23 cellular contexts compared by ENCODE assay signal in the genomic region with DNA sequence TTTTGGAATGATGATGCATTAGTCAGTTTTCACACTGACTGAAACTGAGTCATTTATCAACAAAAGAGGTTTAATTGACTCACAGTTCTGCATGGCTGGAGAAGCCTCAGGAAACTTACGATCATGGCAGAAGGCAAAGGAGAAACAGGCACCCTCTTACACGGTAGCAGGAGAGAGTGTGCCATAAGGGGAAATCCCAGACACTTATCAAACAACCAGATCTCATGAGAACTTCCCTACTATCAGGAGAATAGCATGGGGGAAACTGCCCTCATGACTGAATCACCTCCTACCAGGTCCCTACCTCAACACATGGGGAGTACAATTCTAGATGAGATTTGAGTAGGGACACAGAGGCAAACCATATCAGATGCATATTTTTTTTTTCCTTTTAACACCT.
"Had no signal": no experiment of that assay in that cellular context is flagged by ENCODE, and none has a peak within 500 bp of the region (broad histone marks: within the 10 kb centered on the region; RNA-seq: fewer than 3 reads in every experiment).

No MANE protein-coding gene starts in this region.

- H3K27ac ChIP-seq: adrenal gland, ascending aorta, brain microvascular endothelial cell, dorsolateral prefrontal cortex, esophagus squamous epithelium, gastroesophageal sphincter, heart right ventricle, left ventricle myocardium inferior, sigmoid colon, thoracic aorta, vagina had no signal

- H3K36me3 ChIP-seq: adrenal gland, ascending aorta, brain microvascular endothelial cell, esophagus squamous epithelium, gastroesophageal sphincter, heart right ventricle, left ventricle myocardium inferior, sigmoid colon, thoracic aorta, vagina had no signal

- DNase-seq: activated CD4-positive, alpha-beta T cell treated with anti-CD3 and anti-CD28 coated beads, Interleukin-2, amount 50 U/mL, for 1 hour; activated CD8-positive, alpha-beta T cell treated with anti-CD3 and anti-CD28 coated beads, Interleukin-2, amount 10 ng/mL, durations not matched to agents 7 days and 5 days; activated gamma-delta T cell; adrenal gland; brain microvascular endothelial cell; dorsolateral prefrontal cortex; effector memory CD8-positive, alpha-beta T cell; esophagus squamous epithelium; heart right ventricle; kidney; left ventricle myocardium inferior; midbrain; natural killer cell; retina; sigmoid colon; stimulated activated CD4-positive, alpha-beta T cell treated with anti-CD3 and anti-CD28 coated beads, Interleukin-15, amount 100 ng/mL, for 24 hours had no signal

- H3K27me3 ChIP-seq: adrenal gland, ascending aorta, brain microvascular endothelial cell, esophagus squamous epithelium, heart right ventricle, sigmoid colon, vagina had no signal

- ATAC-seq: activated CD8-positive, alpha-beta T cell treated with anti-CD3 and anti-CD28 coated beads, Interleukin-2, amount 10 ng/mL, durations not matched to agents 7 days and 5 days; effector memory CD8-positive, alpha-beta T cell; gastroesophageal sphincter; heart right ventricle; natural killer cell; stimulated activated memory B cell treated with anti-CD40 and anti-IgM and Interleukin-4, amounts not matched to agents 10 μg/mL and 1 μg/mL and 100 μg/mL, for 72 hours had no signal

- FAIRE-seq: colon, kidney had no signal

- H3K4me3 ChIP-seq: adrenal gland, ascending aorta, dorsolateral prefrontal cortex, esophagus squamous epithelium, gastroesophageal sphincter, heart right ventricle, left ventricle myocardium inferior, sigmoid colon, smooth muscle cell, thoracic aorta, vagina had no signal
